18 cellular contexts compared by ENCODE assay signal in the genomic region with DNA sequence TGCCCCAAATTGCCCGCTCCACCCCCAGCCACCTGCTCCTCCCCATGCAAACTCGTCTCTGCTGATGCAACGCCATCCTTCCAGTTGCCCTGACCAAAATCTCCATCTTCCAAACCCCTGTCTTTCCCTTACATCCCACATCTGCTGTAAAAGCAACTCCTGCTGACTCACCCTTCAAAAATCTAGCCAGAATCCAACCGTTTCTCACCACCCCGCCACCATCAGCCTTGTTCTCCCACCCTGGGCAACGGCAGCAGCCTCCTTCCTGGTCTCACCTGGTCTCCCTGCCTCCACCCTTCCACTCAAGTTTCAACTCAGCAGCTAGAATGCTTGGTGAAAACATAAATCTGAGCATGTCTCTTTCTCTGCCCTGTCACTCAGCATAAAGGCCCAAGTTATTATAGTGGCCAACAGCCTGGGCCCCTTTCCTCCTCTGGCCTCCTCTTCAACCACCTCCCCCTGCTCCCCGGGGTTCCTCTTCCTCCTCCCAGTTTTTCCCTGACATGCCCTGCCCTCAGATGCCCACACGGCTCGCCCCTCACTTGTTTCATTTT. TPM values are rescaled to one million over a fixed set of nuclear protein-coding genes. Genes with fewer than 3 reads are reported as not detected.
DNase-seq lines count a peak whose midpoint lies in the region; TF ChIP-seq lines count a peak whose summit lies in the region.
"Had no signal": no experiment of that assay in that cellular context is flagged by ENCODE, and none has a peak within 500 bp of the region (broad histone marks: within the 10 kb centered on the region; RNA-seq: fewer than 3 reads in every experiment).

No MANE protein-coding gene starts in this region.

- H3K27me3 ChIP-seq in GM23248 (replicated peaks; ENCODE audit: insufficient read depth) (no peaks in the 10 kb centered on the region), SJSA1 (replicated peaks) (no peaks in the 10 kb centered on the region)
- H3K27me3 ChIP-seq: body of pancreas, left lung, stomach had no signal

- H4K20me1 ChIP-seq in GM23248 (ENCODE audit: insufficient read depth) = no peaks in the 10 kb centered on the region

- H3K4me2 ChIP-seq in GM23248 (ENCODE audit: unreplicated experiment) = no peak overlapping the region
- H3K4me2 ChIP-seq: KMS-11 had no signal

- H3K4me1 ChIP-seq in GM23248 (ENCODE audit: insufficient read depth) = no peaks in the 10 kb centered on the region
- peaks cover 11% of the 10 kb centered on the region for H3K4me1 ChIP-seq in SJSA1 (replicated peaks)
- H3K4me1 ChIP-seq: parathyroid adenoma had no signal

- no peak overlapping the region for H3K9ac ChIP-seq in GM23248
- H3K9ac ChIP-seq: KMS-11, parathyroid adenoma had no signal

- 0 out of 2 replicates have a peak, but pooled peaks cover 2% of the 10 kb centered on the region for H3F3A ChIP-seq in GM23248 (ENCODE audit: insufficient read depth)

- 75 to 79% methylated on average over 9 of the region's 9 CpGs for WGBS in GM23248 (ENCODE audit: low coverage in 1 of 2, low lambda C conversion rate in 2 of 2, missing lambda C conversion rate in 2 of 2), 2 experiments

- H3K4me3 ChIP-seq in GM23248 (no peak overlapping the region), SJSA1 (no peak overlapping the region), fibroblast of the aortic adventitia (ENCODE audit: low read depth, low read length) (no peak overlapping the region)
- H3K4me3 ChIP-seq: body of pancreas, left lung, stomach had no signal

- H3K9me3 ChIP-seq in GM23248 (ENCODE audit: low read depth) (no peaks in the 10 kb centered on the region), SJSA1 (replicated peaks) (no peaks in the 10 kb centered on the region)
- H3K9me3 ChIP-seq: body of pancreas, left lung, stomach had no signal

- DNase-seq in A172 (ENCODE audit: low spot score) (peak; percentile 61), GM23248 (peak; percentile 39), SJSA1 (ENCODE audit: low read depth in 1 of 2, low spot score in 2 of 2) (peak; percentile 45 to 60), fibroblast of the aortic adventitia (ENCODE audit: low read depth) (peak; percentile 40), superior temporal gyrus (ENCODE audit: extremely low spot score) (no peak), substantia nigra (lab: John Stamatoyannopoulos, UW) (no peak), SIG-M5 treated with dmso at 0.1 percent for 504 hours (lab: John Stamatoyannopoulos, UW; ENCODE audit: unreplicated experiment) (no peak)
- DNase-seq in stimulated activated CD4-positive, alpha-beta T cell treated with anti-CD3 and anti-CD28 coated beads, Interleukin-4, amount 100 ng/mL, for 1 hour = no peak
- DNase-seq: activated CD8-positive, alpha-beta memory T cell treated with anti-CD3 and anti-CD28 coated beads for 24 hours; body of pancreas; COR-L47; GF-D8; H9; NCI-H1417 treated with DMSO at 0.1 percent for 48 hours; stomach had no signal

- no peak overlapping the region for H2AFZ ChIP-seq in GM23248
- H2AFZ ChIP-seq: parathyroid adenoma had no signal

- in situ Hi-C loops in GM23248 (cut with MboI) = no loop called here

- no peaks in the 10 kb centered on the region for H3K79me2 ChIP-seq in GM23248 (ENCODE audit: insufficient read depth)
- H3K79me2 ChIP-seq: parathyroid adenoma had no signal

- H3K27ac ChIP-seq in GM23248 (no peak overlapping the region), SJSA1 (peak overlapping the region; percentile 37; the same call in 1 of the 2 replicates), substantia nigra (ENCODE audit: low read depth, low read length, poor library complexity, severe bottlenecking) (no peak overlapping the region)
- H3K27ac ChIP-seq: KMS-11, left lung, parathyroid adenoma had no signal

- H3K9me2 ChIP-seq in GM23248 (ENCODE audit: insufficient read depth) = no peaks in the 10 kb centered on the region

- H3K36me3 ChIP-seq in GM23248 (ENCODE audit: low read depth) (no peaks in the 10 kb centered on the region), SJSA1 (no peaks in the 10 kb centered on the region)
- H3K36me3 ChIP-seq: left lung, stomach had no signal

- TF ChIP-seq CTCF in fibroblast of the aortic adventitia (IDR thresholded peaks at IDR 0.05; ENCODE audit: insufficient read depth, low read length) = no peak

RNA-seq across cellular contexts. Expression of a gene that starts 7.2 kb away (rescaled TPM):
- 34.0 and 53.7 TPM in 2 replicates for total RNA-seq in A172 (2014; rRNA removed; shearing (Covaris generic))
- 25.3 and 28.6 TPM in 2 replicates for total RNA-seq in GM23248 (2014; rRNA removed; shearing (Covaris generic))
- 17.6 and 20.5 TPM in 2 replicates for polyA plus RNA-seq in GM23248 (2016; fragmentation: Nextera tagmentation; extraction: Ambion mirVana)
- total RNA-seq in SJSA1 (2014; rRNA removed; shearing (Covaris generic)) = 20.9 and 23.7 TPM in 2 replicates
- total RNA-seq in fibroblast of the aortic adventitia (ENCODE audit: low replicate concordance) = 15.2 and 73.6 TPM in 2 replicates

Comparison
In these comparisons a context has a peak if more than half of its experiments do, and no peak if none do; other contexts are left out.
1. DNase-seq: peak in A172 (single experiment), GM23248 (single experiment), SJSA1 (2 of 2) and fibroblast of the aortic adventitia (single experiment); none in stimulated activated CD4-positive, alpha-beta T cell treated with anti-CD3 and anti-CD28 coated beads, Interleukin-4, amount 100 ng/mL, for 1 hour (single experiment), superior temporal gyrus (single experiment), substantia nigra (0 of 49) and SIG-M5 treated with dmso at 0.1 percent for 504 hours (single experiment).